31 cellular contexts compared by ENCODE assay signal in genomic region chr12:132669166-132669879, GRCh38. TPM values are rescaled to one million over a fixed set of nuclear protein-coding genes. Genes with fewer than 3 reads are reported as not detected.
"Had no signal": no experiment of that assay in that cellular context is flagged by ENCODE, and none has a peak within 500 bp of the region (broad histone marks: within the 10 kb centered on the region; RNA-seq: fewer than 3 reads in every experiment).

No MANE protein-coding gene starts in this region.

- FAIRE-seq: RCC 7860, TTC549 had no signal

- H3K27me3 ChIP-seq: brain microvascular endothelial cell, MG63 had no signal

- H3K9ac ChIP-seq: KMS-11 had no signal

- H3K4me3 ChIP-seq: MG63, SK-N-MC had no signal

- DNase-seq: activated CD4-positive, alpha-beta memory T cell treated with anti-CD3 and anti-CD28 coated beads for 36 hours; activated CD4-positive, alpha-beta T cell treated with anti-CD3 and anti-CD28 coated beads, Interleukin-2, amount 10 ng/mL, durations not matched to agents 7 days and 5 days; activated CD4-positive, CD25-positive, alpha-beta regulatory T cell; activated gamma-delta T cell treated with Interleukin-2 at 50 U/mL for 16 hours; activated naive CD4-positive, alpha-beta T cell treated with anti-CD3 and anti-CD28 coated beads, Interleukin-2, amount 10 ng/mL, durations not matched to agents 7 days and 5 days; activated naive CD8-positive, alpha-beta T cell treated with anti-CD3 and anti-CD28 coated beads for 36 hours; activated T-cell treated with anti-CD3 and anti-CD28 coated beads, Interleukin-2, amount 50 U/mL, for 72 hours; brain microvascular endothelial cell; MG63; MV-4-11; NCI-H1092 treated with DMSO at 0.1 percent for 48 hours; NCI-H1417 treated with DMSO at 0.1 percent for 48 hours; NCI-H1694; NCI-H2029; NCI-H2107; NCI-H2171 treated with DMSO at 0.1 percent for 48 hours; NCI-H226; NCI-H526; T-cell; T-helper 2 cell; T1000 had no signal

- H3K4me2 ChIP-seq: KMS-11 had no signal

- H3K9me3 ChIP-seq: MG63 had no signal

- H3K27ac ChIP-seq: brain microvascular endothelial cell, KMS-11, SK-N-MC, VCaP had no signal

RNA-seq across cellular contexts. Expression of gene P2RX2, which starts 50.7 kb away (rescaled TPM):
- total RNA-seq: activated CD4-positive, alpha-beta memory T cell treated with anti-CD3 and anti-CD28 coated beads for 36 hours; activated CD4-positive, alpha-beta T cell treated with anti-CD3 and anti-CD28 coated beads, Interleukin-2, amount 10 ng/mL, durations not matched to agents 7 days and 5 days; activated CD8-positive, alpha-beta memory T cell treated with anti-CD3 and anti-CD28 coated beads for 36 hours; activated naive CD8-positive, alpha-beta T cell treated with anti-CD3 and anti-CD28 coated beads for 36 hours; activated T-cell treated with anti-CD3 and anti-CD28 coated beads, Interleukin-2, amount 50 U/mL, for 72 hours; activated T-helper 2 cell treated with anti-CD3 and anti-CD28 coated beads, Interferon-gamma antibody, Interleukin-2, Interleukin-4, amounts not matched to agents 10 μg/mL and 5 μg/mL and 100 μg/mL, durations not matched to agents 14 hours and 24 hours and 36 hours; cardiac septum; NCI-H460; Right ventricle myocardium inferior; T-cell had no signal

RNA-seq across cellular contexts. Expression of gene LRCOL1, which starts 58.9 kb away (rescaled TPM):
- total RNA-seq: activated CD4-positive, alpha-beta memory T cell treated with anti-CD3 and anti-CD28 coated beads for 36 hours; activated CD4-positive, alpha-beta T cell treated with anti-CD3 and anti-CD28 coated beads, Interleukin-2, amount 10 ng/mL, durations not matched to agents 7 days and 5 days; activated CD8-positive, alpha-beta memory T cell treated with anti-CD3 and anti-CD28 coated beads for 36 hours; activated naive CD8-positive, alpha-beta T cell treated with anti-CD3 and anti-CD28 coated beads for 36 hours; activated T-cell treated with anti-CD3 and anti-CD28 coated beads, Interleukin-2, amount 50 U/mL, for 72 hours; activated T-helper 2 cell treated with anti-CD3 and anti-CD28 coated beads, Interferon-gamma antibody, Interleukin-2, Interleukin-4, amounts not matched to agents 10 μg/mL and 5 μg/mL and 100 μg/mL, durations not matched to agents 14 hours and 24 hours and 36 hours; cardiac septum; NCI-H460; Right ventricle myocardium inferior; T-cell had no signal
